9 cellular contexts compared by ENCODE assay signal in genomic region chr3:187746059-187746453, GRCh38. TPM values are rescaled to one million over a fixed set of nuclear protein-coding genes. Genes with fewer than 3 reads are reported as not detected.
DNase-seq lines count a peak whose midpoint lies in the region; ATAC-seq and TF ChIP-seq lines count a peak whose summit lies in the region.
"Had no signal": no experiment of that assay in that cellular context is flagged by ENCODE, and none has a peak within 500 bp of the region (broad histone marks: within the 10 kb centered on the region; RNA-seq: fewer than 3 reads in every experiment).

No MANE protein-coding gene starts in this region.

- CTCF ChIA-PET in activated naive CD4-positive, alpha-beta T cell treated with anti-CD3 and anti-CD28 coated beads for 36 hours (lab: Charles Lee) = interaction anchor here (0.6 to 5.3 kb wide), 12 partner anchors 7 to 1209 kb away, joined by 3 to 40 read pairs (median 6); no protein-coding TSS in a partner anchor

- H3K36me3 ChIP-seq in ascending aorta (no peaks in the 10 kb centered on the region), transverse colon (no peaks in the 10 kb centered on the region)

- peak overlapping the region; percentile 97 for H3K27ac Mint-ChIP-seq in activated naive CD4-positive, alpha-beta T cell treated with anti-CD3 and anti-CD28 coated beads for 36 hours

- no peak for TF ChIP-seq EP300 in transverse colon (IDR thresholded peaks at IDR 0.05; ENCODE audit: low read depth)

- H3K4me3 Mint-ChIP-seq in activated naive CD4-positive, alpha-beta T cell treated with anti-CD3 and anti-CD28 coated beads for 36 hours = peak overlapping the region; percentile 86

- in situ Hi-C loops in transverse colon (cut with MboI; ENCODE audit: low pct_ligation_motif_present in 1 of 4, low pct_unique_long_range_greater_than_20kb in 1 of 4, low sequenced_read_pairs in 3 of 4) = loop anchor here (10.0 to 25.0 kb wide), 7 partner anchors 409 to 1391 kb away; partner anchors contain the start of gene LPP (in 2 of the 4)

- TF ChIP-seq POLR2A in lower leg skin (IDR thresholded peaks at IDR 0.05) = no peak
- no peak for TF ChIP-seq POLR2A in transverse colon (IDR thresholded peaks at IDR 0.05)

- TF ChIP-seq CTCF in ascending aorta (IDR thresholded peaks at IDR 0.05) = no peak
- no peak for TF ChIP-seq CTCF in lower leg skin (IDR thresholded peaks at IDR 0.05)
- TF ChIP-seq CTCF in transverse colon (IDR thresholded peaks at IDR 0.05) = no peak

- peaks cover 26% of the 10 kb centered on the region for H3K36me3 Mint-ChIP-seq in activated naive CD4-positive, alpha-beta T cell treated with anti-CD3 and anti-CD28 coated beads for 36 hours (ENCODE audit: low read depth)

- no peak for ATAC-seq in HG03432 (IDR thresholded peaks at IDR 0.05; ENCODE audit: unreplicated experiment)

- H3K27ac ChIP-seq in ascending aorta = peak overlapping the region; percentile 98 to 99
- H3K27ac ChIP-seq in transverse colon = peak overlapping the region; percentile 91 to 99 (median 98)

- H3K27me3 Mint-ChIP-seq in activated naive CD4-positive, alpha-beta T cell treated with anti-CD3 and anti-CD28 coated beads for 36 hours (ENCODE audit: low read depth) = no peaks in the 10 kb centered on the region

- 3 to 6% methylated on average over 6 of the region's 6 CpGs for WGBS in lower leg skin, 2 donors
- 5 to 15% methylated on average over 6 of the region's 6 CpGs for WGBS in transverse colon (ENCODE audit: low coverage in 1 of 2), 2 donors

- no peak for DNase-seq in activated naive CD4-positive, alpha-beta T cell treated with anti-CD3 and anti-CD28 coated beads for 36 hours
- DNase-seq in activated naive CD4-positive, alpha-beta T cell treated with anti-CD3 and anti-CD28 coated beads, Interleukin-2, amount 50 U/mL, for 16 hours = no peak
- DNase-seq in ascending aorta (ENCODE audit: low spot score in 2 of 2) (no peak), lower leg skin (ENCODE audit: low spot score in 2 of 2) (no peak), transverse colon (no peak), NCI-H1436 treated with DMSO at 0.1 percent for 48 hours (lab: John Stamatoyannopoulos, UW) (no peak), NCI-H2029 (lab: John Stamatoyannopoulos, UW) (no peak)

- H3K4me1 ChIP-seq in ascending aorta (peaks cover 7 to 9% of the 10 kb centered on the region in 2 donors), transverse colon (peaks cover 5 to 59% (median 38%) of the 10 kb centered on the region in 4 donors)

- intact Hi-C loops in activated naive CD4-positive, alpha-beta T cell treated with anti-CD3 and anti-CD28 coated beads for 36 hours (cut with micrococcal nuclease) = loop anchor here (1.0 to 10.0 kb wide), 3 partner anchors 54 to 1811 kb away; partner anchors contain the start of gene TRA2B
- intact Hi-C loops in ascending aorta (cut with DNase I) (loop anchor here (2.0 to 10.0 kb wide), 2 partner anchors 521 to 779 kb away; no protein-coding TSS in a partner anchor), lower leg skin (cut with DNase I; ENCODE audit: low total_unique reads) (loop anchor here (5.0 kb wide), 1 partner anchor 406 kb away; the partner anchor contains the start of gene LPP), transverse colon (cut with DNase I; ENCODE audit: low total_unique reads) (loop anchor here (5.0 to 10.0 kb wide), 2 partner anchors 159 to 306 kb away; no protein-coding TSS in a partner anchor)

- H3K4me1 Mint-ChIP-seq in activated naive CD4-positive, alpha-beta T cell treated with anti-CD3 and anti-CD28 coated beads for 36 hours (ENCODE audit: low read depth) = peaks cover 48% of the 10 kb centered on the region

- no peaks in the 10 kb centered on the region for H3K9me3 Mint-ChIP-seq in activated naive CD4-positive, alpha-beta T cell treated with anti-CD3 and anti-CD28 coated beads for 36 hours

- H3K27me3 ChIP-seq in ascending aorta (no peaks in the 10 kb centered on the region), transverse colon (no peaks in the 10 kb centered on the region)

- peak overlapping the region; percentile 73 to 75 for H3K4me3 ChIP-seq in ascending aorta
- peak overlapping the region; percentile 12 for H3K4me3 ChIP-seq in lower leg skin (ENCODE audit: low read depth, poor library complexity, severe bottlenecking)
- H3K4me3 ChIP-seq in transverse colon = peak overlapping the region; percentile 25 to 75 (median 67)

- H3K9me3 ChIP-seq in ascending aorta = no peaks in the 10 kb centered on the region
- no peaks in the 10 kb centered on the region for H3K9me3 ChIP-seq in transverse colon

RNA-seq across cellular contexts. Expression of gene BCL6, which starts 0.8 kb away (rescaled TPM):
- 100 to 1,000 TPM in 1 of 2 experiments, 10 to 100 TPM in 1; 98.9 to 101 TPM for total RNA-seq in activated naive CD4-positive, alpha-beta T cell treated with anti-CD3 and anti-CD28 coated beads for 36 hours
- total RNA-seq in ascending aorta (97.9 TPM), lower leg skin (100 to 1,000 TPM; 193 to 441 (median 282) TPM), transverse colon (10 to 100 TPM; 18.7 to 65.5 (median 32.5) TPM)

RNA-seq across cellular contexts. Expression of gene RTP2, which starts 43.7 kb away (rescaled TPM):
- not detected for total RNA-seq in activated naive CD4-positive, alpha-beta T cell treated with anti-CD3 and anti-CD28 coated beads for 36 hours
- total RNA-seq in ascending aorta = not detected
- not detected for total RNA-seq in lower leg skin
- not detected for total RNA-seq in transverse colon
- total RNA-seq: pulmonary artery endothelial cell had no signal

Comparison
In these comparisons a context has a peak if more than half of its experiments do, and no peak if none do; other contexts are left out.
1. H3K4me3 ChIP-seq: peak in every context shown above with its lines; median percentile 74 in ascending aorta; 67 in transverse colon; 12 in lower leg skin.